11 cellular contexts compared by ENCODE assay signal in genomic region chr16:85136705-85137322, GRCh38. TPM values are rescaled to one million over a fixed set of nuclear protein-coding genes. Genes with fewer than 3 reads are reported as not detected.
A peak's percentile ranks its signal among the peaks of the same experiment; 100 is the strongest.
DNase-seq lines count a peak whose midpoint lies in the region; ATAC-seq, FAIRE-seq and TF ChIP-seq lines count a peak whose summit lies in the region.
"Had no signal": no experiment of that assay in that cellular context is flagged by ENCODE, and none has a peak within 500 bp of the region (broad histone marks: within the 10 kb centered on the region; RNA-seq: fewer than 3 reads in every experiment).

No MANE protein-coding gene starts in this region.

- no peak for TF ChIP-seq RAD21 in K562 (CRISPR knock-in tag; conservative IDR thresholded peaks at IDR 0.05 in 1 of 2, IDR thresholded peaks at IDR 0.05 in 1 of 2)

- no peak overlapping the region; the same call in 1 of the 2 replicates for H3K4me2 ChIP-seq in K562 (ENCODE audit: insufficient read depth, low read length)

- H4K20me1 ChIP-seq in K562 (replicated peaks; ENCODE audit: control insufficient read depth, insufficient read depth, low read length): peaks cover 13% of the 10 kb centered on the region; the same call in 1 of the 2 replicates

- no peaks in the 10 kb centered on the region for H3K9me3 Mint-ChIP-seq in activated CD4-positive, alpha-beta T cell treated with anti-CD3 and anti-CD28 coated beads, Interleukin-2, amount 10 ng/mL, durations not matched to agents 24 days and 14 days
- H3K9me3 Mint-ChIP-seq: activated CD4-positive, alpha-beta T cell treated with anti-CD3 and anti-CD28 coated beads, Interleukin-2, amount 10 ng/mL, durations not matched to agents 7 days and 5 days had no signal

- peaks cover 4% of the 10 kb centered on the region for H3K4me1 Mint-ChIP-seq in activated CD4-positive, alpha-beta T cell treated with anti-CD3 and anti-CD28 coated beads, Interleukin-2, amount 10 ng/mL, durations not matched to agents 24 days and 14 days
- H3K4me1 Mint-ChIP-seq: activated CD4-positive, alpha-beta T cell treated with anti-CD3 and anti-CD28 coated beads, Interleukin-2, amount 10 ng/mL, durations not matched to agents 7 days and 5 days had no signal

- no peaks in the 10 kb centered on the region for H3K9me1 ChIP-seq in K562 (ENCODE audit: control insufficient read depth, insufficient read depth, low read length)

- H3K4me1 ChIP-seq in K562 (replicated peaks in 1 of 2; ENCODE audit: control insufficient read depth in 2 of 2, insufficient read depth in 2 of 2, low read length in 2 of 2): peaks cover 15 to 40% of the 10 kb centered on the region in 2 experiments
- H3K4me1 ChIP-seq in stomach smooth muscle (ENCODE audit: control insufficient read depth, insufficient read depth, low read length): peaks cover 25% of the 10 kb centered on the region

- H2AFZ ChIP-seq in K562 (ENCODE audit: low read depth, low read length): no peak overlapping the region

- in situ Hi-C loops in K562 (cut with MboI): no loop called here

- peak; percentile 76 for DNase-seq in HuH-7 (ENCODE audit: low spot score)
- DNase-seq in K562 (ENCODE audit: extremely low read depth in 1 of 4, low spot score in 3 of 4): no peak
- no peak for DNase-seq in activated CD4-positive, alpha-beta T cell treated with anti-CD3 and anti-CD28 coated beads, Interleukin-2, amount 50 U/mL, for 48 hours
- no peak for DNase-seq in activated CD4-positive, alpha-beta T cell treated with anti-CD3 and anti-CD28 coated beads, Interleukin-2, amount 10 ng/mL, durations not matched to agents 24 days and 14 days
- DNase-seq in dedifferentiated amniotic fluid mesenchymal stem cell (ENCODE audit: extremely low spot score): no peak
- no peak for DNase-seq in occipital lobe (lab: John Stamatoyannopoulos, UW)
- DNase-seq: activated CD4-positive, alpha-beta T cell treated with anti-CD3 and anti-CD28 coated beads, Interleukin-2, amount 10 ng/mL, durations not matched to agents 7 days and 5 days had no signal

- CTCF ChIA-PET in K562 (lab: Yijun Ruan, JAX; ENCODE audit: low intra/inter-chr PET ratio): no interaction called here

- ATAC-seq in K562: peak; percentile 9; the same call in 1 of the 3 replicates

- H3K27me3 ChIP-seq in K562 (ENCODE audit: control insufficient read depth in 2 of 2, insufficient read depth in 2 of 2, low read length in 2 of 2) (peaks cover 8 to 40% of the 10 kb centered on the region in 2 experiments; a peak in 4 of 5 replicates), layer of hippocampus (ENCODE audit: control insufficient read depth, insufficient read depth, low read length) (no peaks in the 10 kb centered on the region), stomach smooth muscle (ENCODE audit: control insufficient read depth in 1 of 2, insufficient read depth in 2 of 2, low read length in 2 of 2) (no peaks in the 10 kb centered on the region)

- H3K4me3 ChIP-seq in K562 (no peak overlapping the region), stomach smooth muscle (ENCODE audit: low read length in 2 of 2) (peak overlapping the region; percentile 64 to 67)

- no peak for TF ChIP-seq POLR2A in K562 (conservative IDR thresholded peaks at IDR 0.05)

- no peak for FAIRE-seq in K562 (lab: Jason Lieb, UNC)
- FAIRE-seq: islet of Langerhans had no signal

- no peaks in the 10 kb centered on the region for H3K36me3 Mint-ChIP-seq in activated CD4-positive, alpha-beta T cell treated with anti-CD3 and anti-CD28 coated beads, Interleukin-2, amount 10 ng/mL, durations not matched to agents 24 days and 14 days (ENCODE audit: low read depth)

- TF ChIP-seq CTCF in K562 (IDR thresholded peaks at IDR 0.05 in 2 of 3, conservative IDR thresholded peaks at IDR 0.05 in 1 of 3; ENCODE audit: insufficient read depth in 2 of 3, low read depth in 1 of 3, low read length in 3 of 3): no peak

- H3K9me3 ChIP-seq in K562 (replicated peaks; ENCODE audit: control insufficient read depth, insufficient read depth, low read depth, low read length) (no peaks in the 10 kb centered on the region), stomach smooth muscle (ENCODE audit: control insufficient read depth in 2 of 2, low read length in 2 of 2) (no peaks in the 10 kb centered on the region)

- BruUV-seq in K562 (replicated peaks; lab: Mats Ljungman, UMichigan): no TSS peak

- TF ChIP-seq EP300 in K562 (IDR thresholded peaks at IDR 0.05; ENCODE audit: low read length): no peak

- H3K27me3 Mint-ChIP-seq in activated CD4-positive, alpha-beta T cell treated with anti-CD3 and anti-CD28 coated beads, Interleukin-2, amount 10 ng/mL, durations not matched to agents 24 days and 14 days: peaks cover 38% of the 10 kb centered on the region

- H3K27ac ChIP-seq in K562 (ENCODE audit: extremely low read depth, low read depth, low read length): no peak overlapping the region
- H3K27ac ChIP-seq in layer of hippocampus (ENCODE audit: low read depth, low read length): peak overlapping the region; percentile 73
- peak overlapping the region; percentile 62 for H3K27ac ChIP-seq in stomach smooth muscle (ENCODE audit: low read length)

- intact Hi-C loops in K562 (cut with micrococcal nuclease): no loop called here
- intact Hi-C loops in activated CD4-positive, alpha-beta T cell treated with anti-CD3 and anti-CD28 coated beads, Interleukin-2, amount 10 ng/mL, durations not matched to agents 24 days and 14 days (cut with micrococcal nuclease): no loop called here

- peak overlapping the region in 1 of 2 experiments; percentile 79; a peak in 2 of 4 replicates for H3K9ac ChIP-seq in K562 (ENCODE audit: insufficient read depth in 1 of 2, low read depth in 2 of 2, low read length in 2 of 2)
- peak overlapping the region in 1 of 2 donors; percentile 25 for H3K9ac ChIP-seq in stomach smooth muscle (ENCODE audit: low read length in 2 of 2)

- 50% methylated on average over 17 of the region's 17 CpGs for WGBS in K562 (ENCODE audit: insufficient coverage, low coverage, missing lambda C conversion rate)

- POLR2A ChIA-PET in K562 (lab: Yijun Ruan, JAX): interaction anchor here (0.7 kb wide), 1 partner anchor 327 kb away, joined by 3 read pairs; no protein-coding TSS in a partner anchor

- H3K79me2 ChIP-seq in K562 (ENCODE audit: control insufficient read depth, insufficient read depth, low read length): no peaks in the 10 kb centered on the region

- H3K36me3 ChIP-seq in K562 (ENCODE audit: control insufficient read depth, insufficient read depth, low read length) (no peaks in the 10 kb centered on the region), stomach smooth muscle (ENCODE audit: control insufficient read depth in 2 of 2, insufficient read depth in 2 of 2, low read length in 2 of 2) (no peaks in the 10 kb centered on the region)

- H3K4me3 Mint-ChIP-seq in activated CD4-positive, alpha-beta T cell treated with anti-CD3 and anti-CD28 coated beads, Interleukin-2, amount 10 ng/mL, durations not matched to agents 24 days and 14 days: no peak overlapping the region
- H3K4me3 Mint-ChIP-seq: activated CD4-positive, alpha-beta T cell treated with anti-CD3 and anti-CD28 coated beads, Interleukin-2, amount 10 ng/mL, durations not matched to agents 7 days and 5 days had no signal

- H3K27ac Mint-ChIP-seq in activated CD4-positive, alpha-beta T cell treated with anti-CD3 and anti-CD28 coated beads, Interleukin-2, amount 10 ng/mL, durations not matched to agents 24 days and 14 days: no peak overlapping the region
- H3K27ac Mint-ChIP-seq: activated CD4-positive, alpha-beta T cell treated with anti-CD3 and anti-CD28 coated beads, Interleukin-2, amount 10 ng/mL, durations not matched to agents 7 days and 5 days; IgD-negative memory B cell had no signal

TF ChIP-seq in K562, 482 proteins besides CTCF, POLR2A, EP300 and RAD21 (continues in another document):
- TF ChIP-seq USF1 (CRISPR knock-in tag; IDR thresholded peaks at IDR 0.05) (peak; percentile 60), ATF2 (CRISPR knock-in tag; IDR thresholded peaks at IDR 0.05) (no peak)

RNA-seq across cellular contexts. Expression of gene CIBAR2, which starts 24.5 kb away (rescaled TPM):
- not detected in 2 replicates for total RNA-seq in K562 (2011; cell fraction: chromatin; rRNA removed; ENCODE audit: low replicate concordance)
- not detected in 2 replicates for total RNA-seq in K562 (2011; cell fraction: nucleolus; rRNA removed)
- total RNA-seq in K562 (2011; cell fraction: nucleoplasm; rRNA removed): not detected in 2 replicates
- not detected in 2 replicates for total RNA-seq in K562 (2014; rRNA removed)
- not detected in 2 replicates for total RNA-seq in K562 (2014; rRNA removed; fragmentation: Illumina TruSeq; extraction: Trizol)
- total RNA-seq in K562 (2015; rRNA removed; fragmentation: Illumina TruSeq; extraction: Trizol): not detected in 2 replicates
- total RNA-seq in K562 (2021): not detected in 2 replicates
- polyA plus RNA-seq in K562 (2011; rRNA removed): not detected in 2 replicates
- not detected in 2 replicates for polyA plus RNA-seq in K562 (2011; cell fraction: cytosol; rRNA removed)
- not detected in 2 replicates for polyA plus RNA-seq in K562 (2011; cell fraction: nucleus; rRNA removed)
- not detected in 2 replicates for polyA plus RNA-seq in K562 (2012)
- polyA plus RNA-seq in K562 (2014; fragmentation: Illumina TruSeq; extraction: Trizol): not detected in 2 replicates
- not detected for polyA plus RNA-seq in K562 (2014; fragmentation: Nextera tagmentation; extraction: Ambion mirVana)
- polyA plus RNA-seq in K562 (2014; rRNA removed): not detected in 2 replicates
- not detected in 2 replicates for polyA minus RNA-seq in K562 (2011; rRNA and poly(A)+ RNA removed)
- polyA minus RNA-seq in K562 (2011; cell fraction: cytosol; rRNA and poly(A)+ RNA removed): not detected in 2 replicates
- not detected in 2 replicates for polyA minus RNA-seq in K562 (2011; cell fraction: nucleus; rRNA and poly(A)+ RNA removed)
- not detected in 2 replicates for total RNA-seq in activated CD4-positive, alpha-beta T cell treated with anti-CD3 and anti-CD28 coated beads, Interleukin-2, amount 10 ng/mL, durations not matched to agents 24 days and 14 days
- total RNA-seq in occipital lobe: not detected
- total RNA-seq: activated CD4-positive, alpha-beta T cell treated with anti-CD3 and anti-CD28 coated beads, Interleukin-2, amount 10 ng/mL, durations not matched to agents 7 days and 5 days had no signal
- polyA plus RNA-seq: IgD-negative memory B cell had no signal
